10 cellular contexts compared by ENCODE assay signal in the genomic region with DNA sequence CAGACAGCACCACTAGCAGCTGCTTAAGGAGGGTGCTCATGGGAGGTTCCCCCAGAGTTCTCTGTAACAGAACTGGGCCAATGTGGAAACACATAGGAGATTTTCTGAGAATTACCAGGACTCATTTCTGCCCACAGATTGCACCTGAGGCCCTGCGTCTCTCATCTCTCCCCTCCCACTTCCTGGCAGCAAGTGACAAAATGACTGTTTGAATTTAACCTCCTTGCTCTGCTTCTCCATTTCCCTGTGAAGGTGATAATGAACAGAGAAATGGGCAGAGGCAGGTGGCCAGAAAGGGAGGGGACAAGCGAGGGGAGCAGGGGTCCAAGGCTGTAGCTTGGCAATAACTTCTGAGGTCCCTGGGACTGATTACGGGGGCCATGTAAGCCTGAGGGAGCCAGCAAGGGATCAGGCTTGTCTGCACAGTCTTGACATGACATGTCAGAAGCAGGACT. TPM values are rescaled to one million over a fixed set of nuclear protein-coding genes. Genes with fewer than 3 reads are reported as not detected.
A peak's percentile ranks its signal among the peaks of the same experiment; 100 is the strongest.
DNase-seq lines count a peak whose midpoint lies in the region; ATAC-seq and TF ChIP-seq lines count a peak whose summit lies in the region.
"Had no signal": no experiment of that assay in that cellular context is flagged by ENCODE, and none has a peak within 500 bp of the region (broad histone marks: within the 10 kb centered on the region; RNA-seq: fewer than 3 reads in every experiment).

No MANE protein-coding gene starts in this region.

- H3K4me1 Mint-ChIP-seq in activated CD4-positive, alpha-beta T cell treated with anti-CD3 and anti-CD28 coated beads, Interleukin-2, amount 10 ng/mL, durations not matched to agents 24 days and 14 days: peaks cover 28% of the 10 kb centered on the region

- peak; percentile 85 for DNase-seq in activated CD4-positive, alpha-beta T cell treated with anti-CD3 and anti-CD28 coated beads, Interleukin-2, amount 10 ng/mL, durations not matched to agents 24 days and 14 days
- no peak for DNase-seq in activated CD4-positive, alpha-beta T cell treated with anti-CD3 and anti-CD28 coated beads for 4 hours
- DNase-seq in mesenteric fat pad (ENCODE audit: low spot score) (peak; percentile 28), ovary (no peak), left ventricle myocardium superior (no peak), hippocampal formation (lab: John Stamatoyannopoulos, UW) (no peak)
- DNase-seq: NCI-H2171, sigmoid colon had no signal

- peaks cover 38% of the 10 kb centered on the region for H3K27me3 Mint-ChIP-seq in activated CD4-positive, alpha-beta T cell treated with anti-CD3 and anti-CD28 coated beads, Interleukin-2, amount 10 ng/mL, durations not matched to agents 24 days and 14 days

- no peaks in the 10 kb centered on the region for H3K36me3 Mint-ChIP-seq in activated CD4-positive, alpha-beta T cell treated with anti-CD3 and anti-CD28 coated beads, Interleukin-2, amount 10 ng/mL, durations not matched to agents 24 days and 14 days (ENCODE audit: low read depth)

- peak overlapping the region; percentile 32 for H3K4me3 Mint-ChIP-seq in activated CD4-positive, alpha-beta T cell treated with anti-CD3 and anti-CD28 coated beads, Interleukin-2, amount 10 ng/mL, durations not matched to agents 24 days and 14 days

- TF ChIP-seq CTCF in ovary (IDR thresholded peaks at IDR 0.05): no peak

- H3K27me3 ChIP-seq in ovary: no peaks in the 10 kb centered on the region
- H3K27me3 ChIP-seq: sigmoid colon had no signal

- H3K36me3 ChIP-seq in ovary: no peaks in the 10 kb centered on the region
- H3K36me3 ChIP-seq: sigmoid colon had no signal

- no peak overlapping the region for H3K4me3 ChIP-seq in ovary
- H3K4me3 ChIP-seq: sigmoid colon had no signal

- intact Hi-C loops in activated CD4-positive, alpha-beta T cell treated with anti-CD3 and anti-CD28 coated beads, Interleukin-2, amount 10 ng/mL, durations not matched to agents 24 days and 14 days (cut with micrococcal nuclease): loop anchor here (1.0 to 10.0 kb wide), 2 partner anchors 101 to 318 kb away; partner anchors contain the start of genes ANAPC13 and CEP63
- intact Hi-C loops in ovary (cut with DNase I): no loop called here
- intact Hi-C loops in left ventricle myocardium superior (cut with micrococcal nuclease): no loop called here

- H3K4me1 ChIP-seq in ovary (ENCODE audit: insufficient read depth): no peaks in the 10 kb centered on the region

- no peak for TF ChIP-seq EP300 in ovary (IDR thresholded peaks at IDR 0.05)

- TF ChIP-seq POLR2A in ovary (IDR thresholded peaks at IDR 0.05): no peak

- H3K27ac Mint-ChIP-seq in activated CD4-positive, alpha-beta T cell treated with anti-CD3 and anti-CD28 coated beads, Interleukin-2, amount 10 ng/mL, durations not matched to agents 24 days and 14 days: peak overlapping the region; percentile 30

- ATAC-seq in GM21528 (IDR thresholded peaks at IDR 0.05; ENCODE audit: low FRiP score, unreplicated experiment): peak; percentile 61
- peak; percentile 69 for ATAC-seq in HG03378 (IDR thresholded peaks at IDR 0.05; ENCODE audit: unreplicated experiment)
- ATAC-seq in left ventricle myocardium superior: no peak

- 57 to 81% (median 66%) methylated on average over 3 of the region's 3 CpGs for WGBS in ovary, 3 donors

- peaks cover 3% of the 10 kb centered on the region for H3K9me3 Mint-ChIP-seq in activated CD4-positive, alpha-beta T cell treated with anti-CD3 and anti-CD28 coated beads, Interleukin-2, amount 10 ng/mL, durations not matched to agents 24 days and 14 days

- no peak overlapping the region for H3K27ac ChIP-seq in ovary
- H3K27ac ChIP-seq: sigmoid colon had no signal

- H3K9me3 ChIP-seq in ovary: no peaks in the 10 kb centered on the region
- H3K9me3 ChIP-seq: sigmoid colon had no signal

RNA-seq across cellular contexts. Expression of gene EPHB1, which starts 8.0 kb away (rescaled TPM):
- 1.6 and 2.3 TPM in 2 replicates for total RNA-seq in activated CD4-positive, alpha-beta T cell treated with anti-CD3 and anti-CD28 coated beads, Interleukin-2, amount 10 ng/mL, durations not matched to agents 24 days and 14 days
- total RNA-seq in mesenteric fat pad (1.9 TPM), ovary (1 to 10 TPM in 4 of 7 donors, under 1 TPM in 3; 0.58 to 2.1 (median 1.0) TPM), left ventricle myocardium superior (1.8 TPM)
- polyA plus RNA-seq in ovary: 1 to 10 TPM in 1 of 2 donors, under 1 TPM in 1; 0.25 to 2.7 TPM

Comparison
In these comparisons a context has a peak if more than half of its experiments do, and no peak if none do; other contexts are left out.
1. DNase-seq: peak in activated CD4-positive, alpha-beta T cell treated with anti-CD3 and anti-CD28 coated beads, Interleukin-2, amount 10 ng/mL, durations not matched to agents 24 days and 14 days (single experiment) and mesenteric fat pad (single experiment); none in activated CD4-positive, alpha-beta T cell treated with anti-CD3 and anti-CD28 coated beads for 4 hours (0 of 2), ovary (0 of 5), left ventricle myocardium superior (single experiment) and hippocampal formation (0 of 2).